In the genomic region with DNA sequence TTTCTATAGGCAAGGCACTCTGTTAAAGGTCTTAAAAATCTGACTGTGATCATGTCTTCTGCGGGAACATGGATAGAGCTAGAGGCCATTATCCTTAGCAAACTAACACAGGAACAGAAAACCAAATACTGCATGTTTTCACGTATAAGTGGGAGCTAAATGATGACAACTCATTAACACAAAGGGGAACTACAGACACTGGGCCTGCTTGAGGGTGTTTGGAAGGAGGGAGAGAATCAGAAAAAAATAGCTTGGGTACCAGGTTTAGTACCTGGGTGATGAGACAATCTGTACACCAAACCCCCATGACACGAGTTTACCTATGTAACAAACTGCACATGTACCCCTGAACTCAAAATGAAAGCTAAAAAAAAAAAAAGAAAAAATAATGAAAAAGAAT, we compare ENCODE assay signal across 20 cellular contexts. TPM values are rescaled to one million over a fixed set of nuclear protein-coding genes. Genes with fewer than 3 reads are reported as not detected.
"Had no signal": no experiment of that assay in that cellular context is flagged by ENCODE, and none has a peak within 500 bp of the region (broad histone marks: within the 10 kb centered on the region; RNA-seq: fewer than 3 reads in every experiment).

No MANE protein-coding gene starts in this region.

- H3K4me3 ChIP-seq: esophagus squamous epithelium, gastroesophageal sphincter, hepatocyte, lung, prostate gland, stomach, thoracic aorta, transverse colon had no signal

- H3K4me2 ChIP-seq: hepatocyte had no signal

- H2AFZ ChIP-seq: hepatocyte, parathyroid adenoma had no signal

- H3K36me3 ChIP-seq: esophagus squamous epithelium, gastroesophageal sphincter, prostate gland, stomach, thoracic aorta, transverse colon had no signal

- ATAC-seq: gastroesophageal sphincter; left colon; left ventricle myocardium superior; naive thymus-derived CD4-positive, alpha-beta T cell; sciatic nerve had no signal

- H3K27ac Mint-ChIP-seq: naive thymus-derived CD4-positive, alpha-beta T cell; nephron progenitor cell had no signal

- H3K79me2 ChIP-seq: hepatocyte, parathyroid adenoma had no signal

- H3K9me3 ChIP-seq: esophagus squamous epithelium, gastroesophageal sphincter, prostate gland, stomach, thoracic aorta, transverse colon had no signal

- H3K4me1 Mint-ChIP-seq: nephron progenitor cell had no signal

- H3K4me1 ChIP-seq: esophagus squamous epithelium, gastroesophageal sphincter, parathyroid adenoma, prostate gland had no signal

- H3K9ac ChIP-seq: parathyroid adenoma had no signal

- H3K4me3 Mint-ChIP-seq: naive thymus-derived CD4-positive, alpha-beta T cell; nephron progenitor cell had no signal

- H3K27me3 Mint-ChIP-seq: naive thymus-derived CD4-positive, alpha-beta T cell had no signal

- H3K9me3 Mint-ChIP-seq: nephron progenitor cell had no signal

- H3K27me3 ChIP-seq: esophagus squamous epithelium, gastroesophageal sphincter, hepatocyte, stomach, transverse colon had no signal

- H3K27ac ChIP-seq: esophagus squamous epithelium, gastroesophageal sphincter, hepatocyte, parathyroid adenoma, prostate gland, stomach, thoracic aorta, transverse colon had no signal

- DNase-seq: dermis blood vessel endothelial cell; esophagus squamous epithelium; foreskin fibroblast; glutamatergic neuron; left colon; left ventricle myocardium superior; naive thymus-derived CD4-positive, alpha-beta T cell; nephron progenitor cell; stimulated activated CD4-positive, alpha-beta T cell treated with anti-CD3 and anti-CD28 coated beads, Interleukin-2, amount 100 ng/mL, for 24 hours; stimulated activated naive CD4-positive, alpha-beta T cell; stomach; substantia nigra; transverse colon had no signal

RNA-seq across cellular contexts. Expression of a gene that starts 12.1 kb away (rescaled TPM):
- polyA plus RNA-seq: naive thymus-derived CD4-positive, alpha-beta T cell had no signal
